1 cellular context compared by ENCODE assay signal in the genomic region with DNA sequence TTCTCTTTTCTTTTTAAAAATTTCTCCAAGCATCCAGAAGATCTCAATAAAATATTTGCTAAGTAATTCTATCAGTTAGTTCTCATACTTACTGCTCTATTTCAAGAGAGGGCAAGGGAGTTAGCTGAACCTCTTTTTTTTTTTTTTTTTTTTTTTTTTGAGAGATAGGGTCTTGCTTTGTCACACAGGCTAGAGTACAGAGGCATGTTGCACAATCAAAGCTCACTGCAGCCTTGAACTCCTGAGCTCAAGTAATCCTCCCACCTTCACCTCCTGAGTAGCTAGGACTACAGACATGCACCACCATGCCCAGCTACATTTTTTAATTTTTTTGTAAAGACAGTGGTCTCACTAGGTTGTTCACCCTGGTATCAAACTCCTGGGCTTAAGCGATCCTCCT.
TF ChIP-seq lines count a peak whose summit lies in the region.

No MANE protein-coding gene starts in this region.

TF ChIP-seq in HepG2, 621 proteins besides CTCF, POLR2A, EP300 and RAD21:
- TF ChIP-seq SOX13 (IDR thresholded peaks at IDR 0.05) (no peak), SOX13 (CRISPR knock-in tag; conservative IDR thresholded peaks at IDR 0.05 in 1 of 2, IDR thresholded peaks at IDR 0.05 in 1 of 2) (peak in 1 of 2 experiments; percentile 21; a peak in 1 of 4 replicates), CEBPB (IDR thresholded peaks at IDR 0.05; ENCODE audit: borderline replicate concordance, low read depth, low read length) (peak; percentile 89), PITX1 (CRISPR knock-in tag; IDR thresholded peaks at IDR 0.05) (0 out of 2 replicates have a peak, but pooled peaks have one; percentile 25), ZNF574 (CRISPR knock-in tag; IDR thresholded peaks at IDR 0.05) (0 out of 2 replicates have a peak, but pooled peaks have one; percentile 7), GATAD2A (CRISPR knock-in tag; IDR thresholded peaks at IDR 0.05) (peak; percentile 71), HDAC2 (CRISPR knock-in tag; IDR thresholded peaks at IDR 0.05) (peak; percentile 33; the same call in 1 of the 2 replicates), MED1 (CRISPR knock-in tag; IDR thresholded peaks at IDR 0.05) (no peak), CREM (IDR thresholded peaks at IDR 0.05) (peak; percentile 15; the same call in 1 of the 2 replicates), CREM (CRISPR knock-in tag; IDR thresholded peaks at IDR 0.05) (no peak), CEBPG (CRISPR knock-in tag; IDR thresholded peaks at IDR 0.05) (peak; percentile 87), RARA (CRISPR knock-in tag; IDR thresholded peaks at IDR 0.05) (peak; percentile 73), NR2F6 (IDR thresholded peaks at IDR 0.05) (peak; percentile 44), NR2F6 (CRISPR knock-in tag; IDR thresholded peaks at IDR 0.05) (0 out of 2 replicates have a peak, but pooled peaks have one; percentile 35), HNF4G (IDR thresholded peaks at IDR 0.05; ENCODE audit: borderline replicate concordance, low read depth, low read length) (0 out of 2 replicates have a peak, but pooled peaks have one; percentile 19), HNF4G (CRISPR knock-in tag; IDR thresholded peaks at IDR 0.05; ENCODE audit: borderline replicate concordance, low read depth) (no peak), HNF4A (CRISPR knock-in tag; IDR thresholded peaks at IDR 0.05) (peak; percentile 77), NCOR1 (IDR thresholded peaks at IDR 0.05; ENCODE audit: borderline replicate concordance, low read length) (peak; percentile 49; the same call in 1 of the 2 replicates), MZF1 (CRISPR knock-in tag; IDR thresholded peaks at IDR 0.05; ENCODE audit: borderline replicate concordance) (no peak), CREB1 (IDR thresholded peaks at IDR 0.05) (no peak), CREB1 (CRISPR knock-in tag; IDR thresholded peaks at IDR 0.05) (0 out of 2 replicates have a peak, but pooled peaks have one; percentile 20), RXRB (CRISPR knock-in tag; IDR thresholded peaks at IDR 0.05; ENCODE audit: borderline replicate concordance) (0 out of 2 replicates have a peak, but pooled peaks have one; percentile 40), ZNF382 (CRISPR knock-in tag; IDR thresholded peaks at IDR 0.05; ENCODE audit: borderline replicate concordance) (no peak), MLX (CRISPR knock-in tag; IDR thresholded peaks at IDR 0.05) (no peak)
- TF ChIP-seq, protein P1, sequence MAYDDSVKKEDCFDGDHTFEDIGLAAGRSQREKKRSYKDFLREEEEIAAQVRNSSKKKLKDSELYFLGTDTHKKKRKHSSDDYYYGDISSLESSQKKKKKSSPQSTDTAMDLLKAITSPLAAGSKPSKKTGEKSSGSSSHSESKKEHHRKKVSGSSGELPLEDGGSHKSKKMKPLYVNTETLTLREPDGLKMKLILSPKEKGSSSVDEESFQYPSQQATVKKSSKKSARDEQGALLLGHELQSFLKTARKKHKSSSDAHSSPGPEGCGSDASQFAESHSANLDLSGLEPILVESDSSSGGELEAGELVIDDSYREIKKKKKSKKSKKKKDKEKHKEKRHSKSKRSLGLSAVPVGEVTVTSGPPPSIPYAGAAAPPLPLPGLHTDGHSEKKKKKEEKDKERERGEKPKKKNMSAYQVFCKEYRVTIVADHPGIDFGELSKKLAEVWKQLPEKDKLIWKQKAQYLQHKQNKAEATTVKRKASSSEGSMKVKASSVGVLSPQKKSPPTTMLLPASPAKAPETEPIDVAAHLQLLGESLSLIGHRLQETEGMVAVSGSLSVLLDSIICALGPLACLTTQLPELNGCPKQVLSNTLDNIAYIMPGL (CRISPR knock-in tag; IDR thresholded peaks at IDR 0.05; ENCODE audit: borderline replicate concordance in 1 of 2, low read depth in 1 of 2), result no peak
- TF ChIP-seq, protein P2, sequence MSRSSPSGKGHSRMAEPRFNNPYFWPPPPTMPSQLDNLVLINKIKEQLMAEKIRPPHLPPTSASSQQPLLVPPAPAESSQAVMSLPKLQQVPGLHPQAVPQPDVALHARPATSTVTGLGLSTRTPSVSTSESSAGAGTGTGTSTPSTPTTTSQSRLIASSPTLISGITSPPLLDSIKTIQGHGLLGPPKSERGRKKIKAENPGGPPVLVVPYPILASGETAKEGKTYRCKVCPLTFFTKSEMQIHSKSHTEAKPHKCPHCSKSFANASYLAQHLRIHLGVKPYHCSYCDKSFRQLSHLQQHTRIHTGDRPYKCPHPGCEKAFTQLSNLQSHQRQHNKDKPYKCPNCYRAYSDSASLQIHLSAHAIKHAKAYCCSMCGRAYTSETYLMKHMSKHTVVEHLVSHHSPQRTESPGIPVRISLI (CRISPR knock-in tag; IDR thresholded peaks at IDR 0.05; ENCODE audit: borderline replicate concordance), result peak; percentile 87; the same call in 1 of the 2 replicates
- TF ChIP-seq, protein P3, sequence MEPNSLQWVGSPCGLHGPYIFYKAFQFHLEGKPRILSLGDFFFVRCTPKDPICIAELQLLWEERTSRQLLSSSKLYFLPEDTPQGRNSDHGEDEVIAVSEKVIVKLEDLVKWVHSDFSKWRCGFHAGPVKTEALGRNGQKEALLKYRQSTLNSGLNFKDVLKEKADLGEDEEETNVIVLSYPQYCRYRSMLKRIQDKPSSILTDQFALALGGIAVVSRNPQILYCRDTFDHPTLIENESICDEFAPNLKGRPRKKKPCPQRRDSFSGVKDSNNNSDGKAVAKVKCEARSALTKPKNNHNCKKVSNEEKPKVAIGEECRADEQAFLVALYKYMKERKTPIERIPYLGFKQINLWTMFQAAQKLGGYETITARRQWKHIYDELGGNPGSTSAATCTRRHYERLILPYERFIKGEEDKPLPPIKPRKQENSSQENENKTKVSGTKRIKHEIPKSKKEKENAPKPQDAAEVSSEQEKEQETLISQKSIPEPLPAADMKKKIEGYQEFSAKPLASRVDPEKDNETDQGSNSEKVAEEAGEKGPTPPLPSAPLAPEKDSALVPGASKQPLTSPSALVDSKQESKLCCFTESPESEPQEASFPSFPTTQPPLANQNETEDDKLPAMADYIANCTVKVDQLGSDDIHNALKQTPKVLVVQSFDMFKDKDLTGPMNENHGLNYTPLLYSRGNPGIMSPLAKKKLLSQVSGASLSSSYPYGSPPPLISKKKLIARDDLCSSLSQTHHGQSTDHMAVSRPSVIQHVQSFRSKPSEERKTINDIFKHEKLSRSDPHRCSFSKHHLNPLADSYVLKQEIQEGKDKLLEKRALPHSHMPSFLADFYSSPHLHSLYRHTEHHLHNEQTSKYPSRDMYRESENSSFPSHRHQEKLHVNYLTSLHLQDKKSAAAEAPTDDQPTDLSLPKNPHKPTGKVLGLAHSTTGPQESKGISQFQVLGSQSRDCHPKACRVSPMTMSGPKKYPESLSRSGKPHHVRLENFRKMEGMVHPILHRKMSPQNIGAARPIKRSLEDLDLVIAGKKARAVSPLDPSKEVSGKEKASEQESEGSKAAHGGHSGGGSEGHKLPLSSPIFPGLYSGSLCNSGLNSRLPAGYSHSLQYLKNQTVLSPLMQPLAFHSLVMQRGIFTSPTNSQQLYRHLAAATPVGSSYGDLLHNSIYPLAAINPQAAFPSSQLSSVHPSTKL (CRISPR knock-in tag; IDR thresholded peaks at IDR 0.05), result peak; percentile 67
- TF ChIP-seq, protein P4, sequence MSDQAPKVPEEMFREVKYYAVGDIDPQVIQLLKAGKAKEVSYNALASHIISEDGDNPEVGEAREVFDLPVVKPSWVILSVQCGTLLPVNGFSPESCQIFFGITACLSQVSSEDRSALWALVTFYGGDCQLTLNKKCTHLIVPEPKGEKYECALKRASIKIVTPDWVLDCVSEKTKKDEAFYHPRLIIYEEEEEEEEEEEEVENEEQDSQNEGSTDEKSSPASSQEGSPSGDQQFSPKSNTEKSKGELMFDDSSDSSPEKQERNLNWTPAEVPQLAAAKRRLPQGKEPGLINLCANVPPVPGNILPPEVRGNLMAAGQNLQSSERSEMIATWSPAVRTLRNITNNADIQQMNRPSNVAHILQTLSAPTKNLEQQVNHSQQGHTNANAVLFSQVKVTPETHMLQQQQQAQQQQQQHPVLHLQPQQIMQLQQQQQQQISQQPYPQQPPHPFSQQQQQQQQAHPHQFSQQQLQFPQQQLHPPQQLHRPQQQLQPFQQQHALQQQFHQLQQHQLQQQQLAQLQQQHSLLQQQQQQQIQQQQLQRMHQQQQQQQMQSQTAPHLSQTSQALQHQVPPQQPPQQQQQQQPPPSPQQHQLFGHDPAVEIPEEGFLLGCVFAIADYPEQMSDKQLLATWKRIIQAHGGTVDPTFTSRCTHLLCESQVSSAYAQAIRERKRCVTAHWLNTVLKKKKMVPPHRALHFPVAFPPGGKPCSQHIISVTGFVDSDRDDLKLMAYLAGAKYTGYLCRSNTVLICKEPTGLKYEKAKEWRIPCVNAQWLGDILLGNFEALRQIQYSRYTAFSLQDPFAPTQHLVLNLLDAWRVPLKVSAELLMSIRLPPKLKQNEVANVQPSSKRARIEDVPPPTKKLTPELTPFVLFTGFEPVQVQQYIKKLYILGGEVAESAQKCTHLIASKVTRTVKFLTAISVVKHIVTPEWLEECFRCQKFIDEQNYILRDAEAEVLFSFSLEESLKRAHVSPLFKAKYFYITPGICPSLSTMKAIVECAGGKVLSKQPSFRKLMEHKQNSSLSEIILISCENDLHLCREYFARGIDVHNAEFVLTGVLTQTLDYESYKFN (CRISPR knock-in tag; conservative IDR thresholded peaks at IDR 0.05), result 0 out of 2 replicates have a peak, but pooled peaks have one; percentile 17
